ENCODE assay signal across 14 cellular contexts in genomic region chr5:76710991-76711390, GRCh38. TPM values are rescaled to one million over a fixed set of nuclear protein-coding genes. Genes with fewer than 3 reads are reported as not detected.
DNase-seq lines count a peak whose midpoint lies in the region; ATAC-seq, FAIRE-seq and TF ChIP-seq lines count a peak whose summit lies in the region.
"Had no signal": no experiment of that assay in that cellular context is flagged by ENCODE, and none has a peak within 500 bp of the region (broad histone marks: within the 10 kb centered on the region; RNA-seq: fewer than 3 reads in every experiment).

No MANE protein-coding gene starts in this region.

- DNase-seq in SJCRH30 = no peak
- DNase-seq in foreskin keratinocyte = peak; percentile 90 to 94
- DNase-seq in NCI-H510A treated with DMSO at 0.1 percent for 48 hours (lab: John Stamatoyannopoulos, UW) = no peak
- DNase-seq in NCI-H1048 (lab: John Stamatoyannopoulos, UW) = no peak
- DNase-seq in GM12891 (ENCODE audit: insufficient read length, low spot score) = no peak
- DNase-seq: COR-L47, midbrain, NCI-H1092 treated with DMSO at 0.1 percent for 48 hours, Right ventricle myocardium superior, substantia nigra had no signal

- H3K4me3 ChIP-seq in SJCRH30 = no peak overlapping the region
- H3K4me3 ChIP-seq: esophagus muscularis mucosa had no signal

- no peak for FAIRE-seq in GM12891 (lab: Jason Lieb, UNC)

- peak; percentile 45 for ATAC-seq in GM18498 (IDR thresholded peaks at IDR 0.05; ENCODE audit: unreplicated experiment)
- ATAC-seq in HG02610 (IDR thresholded peaks at IDR 0.05; ENCODE audit: unreplicated experiment) = peak; percentile 47
- ATAC-seq in foreskin keratinocyte = peak; percentile 77
- no peak for ATAC-seq in GM18909 (IDR thresholded peaks at IDR 0.05; ENCODE audit: poor library complexity, unreplicated experiment)

- peak overlapping the region; percentile 20; the same call in 1 of the 2 replicates for H3K27ac ChIP-seq in SJCRH30
- H3K27ac ChIP-seq in foreskin keratinocyte = peak overlapping the region; percentile 97
- H3K27ac ChIP-seq: esophagus muscularis mucosa had no signal

- H3K27me3 ChIP-seq in SJCRH30 = no peaks in the 10 kb centered on the region
- no peaks in the 10 kb centered on the region for H3K27me3 ChIP-seq in foreskin keratinocyte

- no peak for TF ChIP-seq CTCF in foreskin keratinocyte (conservative IDR thresholded peaks at IDR 0.05)

- TF ChIP-seq POLR2A in GM12891 (IDR thresholded peaks at IDR 0.05; ENCODE audit: low read depth, low read length) = no peak

- H3K4me1 ChIP-seq in SJCRH30 (peaks cover 38% of the 10 kb centered on the region), foreskin keratinocyte (peaks cover 21% of the 10 kb centered on the region)

- H3K9me3 ChIP-seq in SJCRH30 (replicated peaks) = no peaks in the 10 kb centered on the region
- H3K9me3 ChIP-seq: esophagus muscularis mucosa had no signal

- no peaks in the 10 kb centered on the region for H3K36me3 ChIP-seq in SJCRH30
- H3K36me3 ChIP-seq: esophagus muscularis mucosa had no signal

TF ChIP-seq in GM12891, 5 proteins besides CTCF, POLR2A, EP300 and RAD21:
- TF ChIP-seq POU2F2 (IDR thresholded peaks at IDR 0.05; ENCODE audit: low read depth, low read length) = no peak
- TF ChIP-seq POLR2AphosphoS5 (IDR thresholded peaks at IDR 0.05; ENCODE audit: low read depth, low read length) = no peak
- no peak for TF ChIP-seq SPI1 (IDR thresholded peaks at IDR 0.05; ENCODE audit: low read depth, low read length)
- no peak for TF ChIP-seq PAX5 (IDR thresholded peaks at IDR 0.05; ENCODE audit: insufficient read depth, low read length, severe bottlenecking)
- no peak for TF ChIP-seq TAF1 (IDR thresholded peaks at IDR 0.05; ENCODE audit: low read depth, low read length)

RNA-seq across cellular contexts. Expression of gene F2R, which starts 4.9 kb away (rescaled TPM):
- 99.3 and 103 TPM in 2 replicates for total RNA-seq in SJCRH30 (2014; rRNA removed; shearing (Covaris generic))
- total RNA-seq in foreskin keratinocyte = 38.0 and 42.6 TPM in 2 replicates
- 12.5 and 17.3 TPM in 2 replicates for polyA plus RNA-seq in foreskin keratinocyte
- polyA plus RNA-seq in GM12891 (2012; ENCODE audit: low read depth, missing spikeins) = 1.2 TPM

Comparison
In these comparisons a context has a peak if more than half of its experiments do, and no peak if none do; other contexts are left out.
1. DNase-seq: peak in foreskin keratinocyte (2 of 2); none in SJCRH30 (0 of 2), NCI-H510A treated with DMSO at 0.1 percent for 48 hours (single experiment), NCI-H1048 (single experiment) and GM12891 (single experiment).